Comparison of ENCODE assay signal across 1 cellular context in the genomic region with DNA sequence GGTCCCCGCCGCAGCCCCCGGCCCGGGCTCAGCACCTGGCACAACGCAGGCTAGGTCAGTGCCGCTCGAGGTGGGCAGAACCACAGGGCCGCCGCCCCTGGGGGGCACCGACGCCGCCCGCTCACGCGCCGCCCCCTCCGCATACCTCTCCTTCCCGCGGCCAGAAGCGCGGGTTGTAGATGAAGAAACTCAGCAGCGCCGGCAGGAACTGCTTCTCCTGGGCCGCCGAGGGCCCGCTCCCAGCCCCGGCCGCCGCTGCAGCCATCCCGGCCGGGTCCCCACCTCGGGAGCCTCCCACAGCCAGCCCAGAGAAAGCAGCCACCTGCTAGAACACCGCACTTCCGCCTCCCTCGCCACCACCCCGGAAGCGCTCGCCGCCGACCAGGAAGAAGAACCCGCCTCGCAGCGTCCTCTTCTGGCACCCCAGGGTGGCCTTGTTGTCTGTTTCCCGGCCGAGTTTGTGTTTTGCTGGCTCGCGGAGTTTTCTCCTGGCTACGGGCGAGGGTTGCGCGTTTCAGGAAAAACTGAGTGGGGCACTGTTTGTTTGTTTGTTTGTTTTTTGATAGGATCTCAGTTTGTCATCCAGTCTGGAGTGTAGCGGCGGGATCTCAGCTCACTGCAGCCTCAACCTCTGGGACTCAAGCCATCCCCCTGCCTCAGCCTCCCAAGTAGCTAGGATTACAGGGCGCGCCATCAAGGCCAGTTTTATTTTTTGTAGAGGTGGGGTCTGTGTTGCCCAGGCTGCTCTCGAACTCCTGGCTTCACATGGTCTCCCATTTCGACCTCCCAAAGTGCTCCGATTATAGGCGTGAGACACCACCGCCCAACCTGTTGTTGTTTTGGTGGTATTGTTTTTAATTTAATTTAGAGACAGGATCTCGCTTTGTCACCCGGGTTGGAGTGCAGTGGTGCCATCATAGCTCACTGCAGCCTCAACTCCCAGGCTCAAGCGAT.
TF ChIP-seq lines count a peak whose summit lies in the region.

No MANE protein-coding gene starts in this region.

TF ChIP-seq in HepG2, 621 proteins besides CTCF, POLR2A, EP300 and RAD21 (continued from another document and continues in another):
- TF ChIP-seq MIER3 (CRISPR knock-in tag; IDR thresholded peaks at IDR 0.05; ENCODE audit: borderline replicate concordance) (no peak), CHD2 (IDR thresholded peaks at IDR 0.05; ENCODE audit: low read depth, low read length) (no peak), ZNF510 (CRISPR knock-in tag; IDR thresholded peaks at IDR 0.05; ENCODE audit: low read depth) (peak; percentile 87), ZNF652 (CRISPR knock-in tag; IDR thresholded peaks at IDR 0.05; ENCODE audit: borderline replicate concordance, low read depth) (no peak), ZNF629 (CRISPR knock-in tag; conservative IDR thresholded peaks at IDR 0.05) (peak; percentile 34; the same call in 1 of the 2 replicates), MYC (CRISPR knock-in tag; IDR thresholded peaks at IDR 0.05; ENCODE audit: borderline replicate concordance) (peak; percentile 84), ZNF605 (CRISPR knock-in tag; IDR thresholded peaks at IDR 0.05) (peak; percentile 85), ZNF777 (CRISPR knock-in tag; IDR thresholded peaks at IDR 0.05) (peak; percentile 75), ZNF746 (CRISPR knock-in tag; IDR thresholded peaks at IDR 0.05) (peak; percentile 60; the same call in 1 of the 2 replicates), NONO (IDR thresholded peaks at IDR 0.05) (no peak), NONO (CRISPR knock-in tag; conservative IDR thresholded peaks at IDR 0.05) (peak; percentile 75; the same call in 1 of the 2 replicates), SMAD9 (CRISPR knock-in tag; IDR thresholded peaks at IDR 0.05) (no peak), CAMTA2 (CRISPR knock-in tag; IDR thresholded peaks at IDR 0.05; ENCODE audit: borderline replicate concordance) (no peak), CBX2 (IDR thresholded peaks at IDR 0.05; ENCODE audit: low read depth, low read length) (no peak), CBX2 (CRISPR knock-in tag; IDR thresholded peaks at IDR 0.05; ENCODE audit: low read depth) (no peak), FOXJ3 (CRISPR knock-in tag; IDR thresholded peaks at IDR 0.05; ENCODE audit: borderline replicate concordance) (0 out of 2 replicates have a peak, but pooled peaks have one; percentile 24), BORCS8-MEF2B (CRISPR knock-in tag; IDR thresholded peaks at IDR 0.05) (no peak; the same call in 1 of the 2 replicates), GABPB1 (CRISPR knock-in tag; IDR thresholded peaks at IDR 0.05) (peak; percentile 99), KLF13 (CRISPR knock-in tag; IDR thresholded peaks at IDR 0.05) (no peak), EEA1 (CRISPR knock-in tag; IDR thresholded peaks at IDR 0.05; ENCODE audit: borderline replicate concordance) (0 out of 2 replicates have a peak, but pooled peaks have one; percentile 67), TARDBP (CRISPR knock-in tag; IDR thresholded peaks at IDR 0.05) (no peak), ZNF788 (CRISPR knock-in tag; IDR thresholded peaks at IDR 0.05; ENCODE audit: borderline replicate concordance) (peak; percentile 23; the same call in 1 of the 2 replicates), ETV6 (CRISPR knock-in tag; conservative IDR thresholded peaks at IDR 0.05) (no peak; the same call in 1 of the 2 replicates), NBN (conservative IDR thresholded peaks at IDR 0.05) (no peak), MXI1 (IDR thresholded peaks at IDR 0.05; ENCODE audit: borderline replicate concordance, low read depth, low read length) (peak; percentile 78; the same call in 1 of the 3 replicates), FOXK2 (IDR thresholded peaks at IDR 0.05) (no peak), MTA3 (CRISPR knock-in tag; IDR thresholded peaks at IDR 0.05) (no peak), THAP11 (CRISPR knock-in tag; IDR thresholded peaks at IDR 0.05) (peak; percentile 91), ZFX (CRISPR knock-in tag; IDR thresholded peaks at IDR 0.05; ENCODE audit: low read depth) (peak; percentile 88), ZNF572 (CRISPR knock-in tag; IDR thresholded peaks at IDR 0.05) (no peak), ZNF670 (CRISPR knock-in tag; IDR thresholded peaks at IDR 0.05; ENCODE audit: borderline replicate concordance) (peak; percentile 90), CREB1 (IDR thresholded peaks at IDR 0.05) (no peak), CREB1 (CRISPR knock-in tag; IDR thresholded peaks at IDR 0.05) (no peak), ZNF781 (CRISPR knock-in tag; IDR thresholded peaks at IDR 0.05; ENCODE audit: borderline replicate concordance, not compliant biosample characterization) (no peak), SRSF4 (IDR thresholded peaks at IDR 0.05; ENCODE audit: low read depth, low read length, poor library complexity, severe bottlenecking) (no peak), ZNF180 (CRISPR knock-in tag; IDR thresholded peaks at IDR 0.05; ENCODE audit: borderline replicate concordance, low read depth) (no peak), ARNT (IDR thresholded peaks at IDR 0.05) (no peak), RCOR2 (CRISPR knock-in tag; IDR thresholded peaks at IDR 0.05) (no peak), KDM2A (CRISPR knock-in tag; IDR thresholded peaks at IDR 0.05; ENCODE audit: borderline replicate concordance, low read depth) (peak; percentile 91), ZMYM3 (CRISPR knock-in tag; IDR thresholded peaks at IDR 0.05) (peak; percentile 26; the same call in 1 of the 2 replicates), RFX3 (CRISPR knock-in tag; IDR thresholded peaks at IDR 0.05) (no peak), RORA (CRISPR knock-in tag; IDR thresholded peaks at IDR 0.05) (no peak), ZNF432 (CRISPR knock-in tag; IDR thresholded peaks at IDR 0.05; ENCODE audit: borderline replicate concordance) (no peak), FOXM1 (CRISPR knock-in tag; IDR thresholded peaks at IDR 0.05) (no peak), ZNF326 (CRISPR knock-in tag; IDR thresholded peaks at IDR 0.05; ENCODE audit: borderline replicate concordance) (no peak), BCL6 (CRISPR knock-in tag; IDR thresholded peaks at IDR 0.05) (peak; percentile 30; the same call in 1 of the 2 replicates), TSC22D2 (CRISPR knock-in tag; IDR thresholded peaks at IDR 0.05; ENCODE audit: borderline replicate concordance) (peak; percentile 70; the same call in 1 of the 2 replicates), TCF7 (IDR thresholded peaks at IDR 0.05; ENCODE audit: low read depth) (no peak), AHR (CRISPR knock-in tag; IDR thresholded peaks at IDR 0.05) (0 out of 2 replicates have a peak, but pooled peaks have one; percentile 36)
- TF ChIP-seq, protein P1, sequence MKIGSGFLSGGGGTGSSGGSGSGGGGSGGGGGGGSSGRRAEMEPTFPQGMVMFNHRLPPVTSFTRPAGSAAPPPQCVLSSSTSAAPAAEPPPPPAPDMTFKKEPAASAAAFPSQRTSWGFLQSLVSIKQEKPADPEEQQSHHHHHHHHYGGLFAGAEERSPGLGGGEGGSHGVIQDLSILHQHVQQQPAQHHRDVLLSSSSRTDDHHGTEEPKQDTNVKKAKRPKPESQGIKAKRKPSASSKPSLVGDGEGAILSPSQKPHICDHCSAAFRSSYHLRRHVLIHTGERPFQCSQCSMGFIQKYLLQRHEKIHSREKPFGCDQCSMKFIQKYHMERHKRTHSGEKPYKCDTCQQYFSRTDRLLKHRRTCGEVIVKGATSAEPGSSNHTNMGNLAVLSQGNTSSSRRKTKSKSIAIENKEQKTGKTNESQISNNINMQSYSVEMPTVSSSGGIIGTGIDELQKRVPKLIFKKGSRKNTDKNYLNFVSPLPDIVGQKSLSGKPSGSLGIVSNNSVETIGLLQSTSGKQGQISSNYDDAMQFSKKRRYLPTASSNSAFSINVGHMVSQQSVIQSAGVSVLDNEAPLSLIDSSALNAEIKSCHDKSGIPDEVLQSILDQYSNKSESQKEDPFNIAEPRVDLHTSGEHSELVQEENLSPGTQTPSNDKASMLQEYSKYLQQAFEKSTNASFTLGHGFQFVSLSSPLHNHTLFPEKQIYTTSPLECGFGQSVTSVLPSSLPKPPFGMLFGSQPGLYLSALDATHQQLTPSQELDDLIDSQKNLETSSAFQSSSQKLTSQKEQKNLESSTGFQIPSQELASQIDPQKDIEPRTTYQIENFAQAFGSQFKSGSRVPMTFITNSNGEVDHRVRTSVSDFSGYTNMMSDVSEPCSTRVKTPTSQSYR (CRISPR knock-in tag; IDR thresholded peaks at IDR 0.05; ENCODE audit: borderline replicate concordance) = no peak
- TF ChIP-seq, protein P2, sequence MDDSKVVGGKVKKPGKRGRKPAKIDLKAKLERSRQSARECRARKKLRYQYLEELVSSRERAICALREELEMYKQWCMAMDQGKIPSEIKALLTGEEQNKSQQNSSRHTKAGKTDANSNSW (CRISPR knock-in tag; IDR thresholded peaks at IDR 0.05; ENCODE audit: borderline replicate concordance) = no peak
- TF ChIP-seq, protein P3, sequence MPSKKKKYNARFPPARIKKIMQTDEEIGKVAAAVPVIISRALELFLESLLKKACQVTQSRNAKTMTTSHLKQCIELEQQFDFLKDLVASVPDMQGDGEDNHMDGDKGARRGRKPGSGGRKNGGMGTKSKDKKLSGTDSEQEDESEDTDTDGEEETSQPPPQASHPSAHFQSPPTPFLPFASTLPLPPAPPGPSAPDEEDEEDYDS (CRISPR knock-in tag; IDR thresholded peaks at IDR 0.05) = peak; percentile 47
- TF ChIP-seq, protein P4, sequence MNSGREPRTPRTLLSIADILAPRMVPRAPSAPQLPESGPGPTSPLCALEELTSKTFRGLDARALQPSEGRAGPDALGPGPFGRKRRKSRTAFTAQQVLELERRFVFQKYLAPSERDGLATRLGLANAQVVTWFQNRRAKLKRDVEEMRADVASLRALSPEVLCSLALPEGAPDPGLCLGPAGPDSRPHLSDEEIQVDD (CRISPR knock-in tag; IDR thresholded peaks at IDR 0.05; ENCODE audit: borderline replicate concordance) = no peak
- TF ChIP-seq, protein P5, sequence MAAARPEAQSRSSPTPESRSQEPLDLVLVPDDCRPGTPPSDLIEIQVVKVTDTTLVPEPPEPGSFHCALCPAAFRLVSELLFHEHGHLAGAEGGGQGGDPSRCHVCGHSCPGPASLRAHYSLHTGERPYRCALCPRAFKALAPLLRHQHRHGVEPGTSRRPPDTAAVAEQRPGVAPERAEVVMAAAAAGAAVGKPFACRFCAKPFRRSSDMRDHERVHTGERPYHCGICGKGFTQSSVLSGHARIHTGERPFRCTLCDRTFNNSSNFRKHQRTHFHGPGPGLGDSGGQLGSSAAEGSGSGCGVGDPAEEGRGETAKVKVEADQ (CRISPR knock-in tag; IDR thresholded peaks at IDR 0.05; ENCODE audit: borderline replicate concordance) = peak; percentile 77
- TF ChIP-seq, protein P6, sequence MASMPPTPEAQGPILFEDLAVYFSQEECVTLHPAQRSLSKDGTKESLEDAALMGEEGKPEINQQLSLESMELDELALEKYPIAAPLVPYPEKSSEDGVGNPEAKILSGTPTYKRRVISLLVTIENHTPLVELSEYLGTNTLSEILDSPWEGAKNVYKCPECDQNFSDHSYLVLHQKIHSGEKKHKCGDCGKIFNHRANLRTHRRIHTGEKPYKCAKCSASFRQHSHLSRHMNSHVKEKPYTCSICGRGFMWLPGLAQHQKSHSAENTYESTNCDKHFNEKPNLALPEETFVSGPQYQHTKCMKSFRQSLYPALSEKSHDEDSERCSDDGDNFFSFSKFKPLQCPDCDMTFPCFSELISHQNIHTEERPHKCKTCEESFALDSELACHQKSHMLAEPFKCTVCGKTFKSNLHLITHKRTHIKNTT (CRISPR knock-in tag; IDR thresholded peaks at IDR 0.05) = no peak
- TF ChIP-seq, protein P7, sequence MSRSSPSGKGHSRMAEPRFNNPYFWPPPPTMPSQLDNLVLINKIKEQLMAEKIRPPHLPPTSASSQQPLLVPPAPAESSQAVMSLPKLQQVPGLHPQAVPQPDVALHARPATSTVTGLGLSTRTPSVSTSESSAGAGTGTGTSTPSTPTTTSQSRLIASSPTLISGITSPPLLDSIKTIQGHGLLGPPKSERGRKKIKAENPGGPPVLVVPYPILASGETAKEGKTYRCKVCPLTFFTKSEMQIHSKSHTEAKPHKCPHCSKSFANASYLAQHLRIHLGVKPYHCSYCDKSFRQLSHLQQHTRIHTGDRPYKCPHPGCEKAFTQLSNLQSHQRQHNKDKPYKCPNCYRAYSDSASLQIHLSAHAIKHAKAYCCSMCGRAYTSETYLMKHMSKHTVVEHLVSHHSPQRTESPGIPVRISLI (CRISPR knock-in tag; IDR thresholded peaks at IDR 0.05; ENCODE audit: borderline replicate concordance) = no peak
- TF ChIP-seq, protein P8, sequence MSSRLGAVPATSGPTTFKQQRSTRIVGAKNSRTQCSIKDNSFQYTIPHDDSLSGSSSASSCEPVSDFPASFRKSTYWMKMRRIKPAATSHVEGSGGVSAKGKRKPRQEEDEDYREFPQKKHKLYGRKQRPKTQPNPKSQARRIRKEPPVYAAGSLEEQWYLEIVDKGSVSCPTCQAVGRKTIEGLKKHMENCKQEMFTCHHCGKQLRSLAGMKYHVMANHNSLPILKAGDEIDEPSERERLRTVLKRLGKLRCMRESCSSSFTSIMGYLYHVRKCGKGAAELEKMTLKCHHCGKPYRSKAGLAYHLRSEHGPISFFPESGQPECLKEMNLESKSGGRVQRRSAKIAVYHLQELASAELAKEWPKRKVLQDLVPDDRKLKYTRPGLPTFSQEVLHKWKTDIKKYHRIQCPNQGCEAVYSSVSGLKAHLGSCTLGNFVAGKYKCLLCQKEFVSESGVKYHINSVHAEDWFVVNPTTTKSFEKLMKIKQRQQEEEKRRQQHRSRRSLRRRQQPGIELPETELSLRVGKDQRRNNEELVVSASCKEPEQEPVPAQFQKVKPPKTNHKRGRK (CRISPR knock-in tag; IDR thresholded peaks at IDR 0.05) = peak; percentile 23; the same call in 1 of the 2 replicates
